10 cellular contexts compared by ENCODE assay signal in the genomic region with DNA sequence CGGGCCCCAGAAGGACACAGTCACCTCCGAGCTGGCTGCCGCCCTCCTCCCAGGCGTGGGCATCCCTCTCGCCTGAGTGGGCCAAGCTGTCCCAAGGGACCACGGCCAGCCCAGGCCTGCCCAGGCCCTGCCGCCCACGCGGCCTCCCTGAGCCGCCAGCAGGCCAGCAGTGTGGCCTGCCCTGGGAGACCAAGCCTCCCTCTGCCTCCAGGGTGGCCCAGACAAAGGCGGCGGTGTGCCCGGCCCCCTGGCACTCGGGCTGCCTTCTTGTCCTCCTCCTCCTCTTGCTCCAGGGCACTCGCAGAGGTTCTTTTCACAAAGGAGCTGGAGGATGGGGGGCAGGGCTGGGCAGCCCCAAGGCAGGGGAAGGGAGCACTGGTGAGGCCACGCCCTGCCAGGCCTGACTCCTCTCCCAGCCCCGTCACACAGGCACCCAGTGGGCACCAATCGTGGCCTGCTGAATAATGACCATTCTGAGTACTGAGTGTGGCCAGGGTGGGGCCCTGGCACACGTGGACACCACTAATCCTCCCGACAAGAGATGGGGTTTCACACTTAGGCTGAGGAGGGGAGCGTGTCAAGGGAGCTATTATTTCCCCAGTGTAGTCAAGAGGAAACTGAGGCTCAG. TPM values are rescaled to one million over a fixed set of nuclear protein-coding genes. Genes with fewer than 3 reads are reported as not detected.
DNase-seq lines count a peak whose midpoint lies in the region; ATAC-seq and TF ChIP-seq lines count a peak whose summit lies in the region.
"Had no signal": no experiment of that assay in that cellular context is flagged by ENCODE, and none has a peak within 500 bp of the region (broad histone marks: within the 10 kb centered on the region; RNA-seq: fewer than 3 reads in every experiment).

No MANE protein-coding gene starts in this region.

- POLR2A ChIA-PET in MCF 10A (lab: Yijun Ruan, JAX) = no interaction called here

- no peak for TF ChIP-seq RAD21 in neural cell (conservative IDR thresholded peaks at IDR 0.05)

- H3K36me3 Mint-ChIP-seq in MCF 10A (ENCODE audit: insufficient read depth, unreplicated experiment) = no peaks in the 10 kb centered on the region

- peak overlapping the region; percentile 89 for H3K27ac ChIP-seq in neural cell (ENCODE audit: low read length)
- H3K27ac ChIP-seq in prostate gland = no peak overlapping the region
- H3K27ac ChIP-seq: suprapubic skin had no signal

- H3K36me3 ChIP-seq in neural cell (ENCODE audit: insufficient read depth, low read length) = no peaks in the 10 kb centered on the region
- no peaks in the 10 kb centered on the region for H3K36me3 ChIP-seq in prostate gland
- H3K36me3 ChIP-seq: suprapubic skin had no signal

- no peaks in the 10 kb centered on the region for H3K4me1 ChIP-seq in prostate gland (replicated peaks)
- H3K4me1 ChIP-seq: suprapubic skin had no signal

- peak overlapping the region; percentile 16 for H3K9ac ChIP-seq in neural cell (ENCODE audit: low read length)

- no peak overlapping the region for H3K4me3 Mint-ChIP-seq in MCF 10A (ENCODE audit: unreplicated experiment)

- H3K4me3 ChIP-seq in neural cell (ENCODE audit: low read length) (no peak overlapping the region), prostate gland (no peak overlapping the region)
- H3K4me3 ChIP-seq: suprapubic skin had no signal

- H3K9me3 Mint-ChIP-seq in MCF 10A (ENCODE audit: unreplicated experiment) = no peaks in the 10 kb centered on the region

- TF ChIP-seq POLR2A in prostate gland (IDR thresholded peaks at IDR 0.05) = no peak

- peaks cover 15% of the 10 kb centered on the region for H3K79me2 ChIP-seq in neural cell (replicated peaks; ENCODE audit: insufficient read depth, low read length)

- no peaks in the 10 kb centered on the region for H4K20me1 ChIP-seq in neural cell (ENCODE audit: insufficient read depth)

- no peak for ATAC-seq in HG02981 (IDR thresholded peaks at IDR 0.05; ENCODE audit: unreplicated experiment)

- CTCF ChIA-PET in MCF 10A (lab: Yijun Ruan, JAX) = interaction anchor here (0.9 kb wide), 1 partner anchor 38 kb away, joined by 3 read pairs; no protein-coding TSS in a partner anchor

- no peak overlapping the region for H3K27ac Mint-ChIP-seq in MCF 10A (ENCODE audit: low read depth, unreplicated experiment)

- H3K27me3 ChIP-seq in neural cell (ENCODE audit: insufficient read depth, low read depth, low read length) (no peaks in the 10 kb centered on the region), prostate gland (replicated peaks; ENCODE audit: insufficient read depth) (no peaks in the 10 kb centered on the region)

- no peaks in the 10 kb centered on the region for H3K4me1 Mint-ChIP-seq in MCF 10A (ENCODE audit: insufficient read depth, unreplicated experiment)

- H3K9me2 ChIP-seq in neural cell (ENCODE audit: insufficient read depth, low read length) = no peaks in the 10 kb centered on the region

- no TSS peak for BruUV-seq in MCF 10A (replicated peaks; lab: Mats Ljungman, UMichigan)

- no peak for TF ChIP-seq EP300 in neural cell (conservative IDR thresholded peaks at IDR 0.05; ENCODE audit: poor library complexity, severe bottlenecking)

- H2AFZ ChIP-seq in neural cell (ENCODE audit: low read depth, low read length) = no peak overlapping the region

- H3K9me3 ChIP-seq in neural cell (ENCODE audit: low read length) (no peaks in the 10 kb centered on the region), prostate gland (no peaks in the 10 kb centered on the region)
- H3K9me3 ChIP-seq: suprapubic skin had no signal

- WGBS in prostate gland = 52% methylated on average over 15 of the region's 21 CpGs

- no peaks in the 10 kb centered on the region for H3F3A ChIP-seq in neural cell (ENCODE audit: insufficient read depth, low read length, poor library complexity, severe bottlenecking)

- DNase-seq in COLO829 (ENCODE audit: low spot score) = peak; percentile 77
- peak; percentile 20 for DNase-seq in LHCN-M2 (ENCODE audit: low read depth)
- DNase-seq in MCF 10A (ENCODE audit: unreplicated experiment) = peak; percentile 35
- no peak for DNase-seq in prostate gland (ENCODE audit: low spot score)
- DNase-seq in DMS53 treated with DMSO at 0.1 percent for 48 hours (lab: John Stamatoyannopoulos, UW; ENCODE audit: unreplicated experiment) = no peak
- DNase-seq: GOT3, NCI-H187 treated with DMSO at 0.1 percent for 48 hours had no signal

- H3K4me2 ChIP-seq in neural cell (ENCODE audit: low read length) = no peak overlapping the region

- intact Hi-C loops in MCF 10A (cut with micrococcal nuclease) (no loop called here), prostate gland (cut with DNase I) (no loop called here)

- TF ChIP-seq CTCF in MCF 10A (IDR thresholded peaks at IDR 0.05; ENCODE audit: unreplicated experiment) (no peak), neural cell (IDR thresholded peaks at IDR 0.05; ENCODE audit: poor library complexity, severe bottlenecking) (no peak), prostate gland (IDR thresholded peaks at IDR 0.05) (no peak)

- no peaks in the 10 kb centered on the region for H3K27me3 Mint-ChIP-seq in MCF 10A (ENCODE audit: insufficient read depth, unreplicated experiment)

TF ChIP-seq in neural cell, 6 proteins besides CTCF, POLR2A, EP300 and RAD21:
- TF ChIP-seq, protein P1, sequence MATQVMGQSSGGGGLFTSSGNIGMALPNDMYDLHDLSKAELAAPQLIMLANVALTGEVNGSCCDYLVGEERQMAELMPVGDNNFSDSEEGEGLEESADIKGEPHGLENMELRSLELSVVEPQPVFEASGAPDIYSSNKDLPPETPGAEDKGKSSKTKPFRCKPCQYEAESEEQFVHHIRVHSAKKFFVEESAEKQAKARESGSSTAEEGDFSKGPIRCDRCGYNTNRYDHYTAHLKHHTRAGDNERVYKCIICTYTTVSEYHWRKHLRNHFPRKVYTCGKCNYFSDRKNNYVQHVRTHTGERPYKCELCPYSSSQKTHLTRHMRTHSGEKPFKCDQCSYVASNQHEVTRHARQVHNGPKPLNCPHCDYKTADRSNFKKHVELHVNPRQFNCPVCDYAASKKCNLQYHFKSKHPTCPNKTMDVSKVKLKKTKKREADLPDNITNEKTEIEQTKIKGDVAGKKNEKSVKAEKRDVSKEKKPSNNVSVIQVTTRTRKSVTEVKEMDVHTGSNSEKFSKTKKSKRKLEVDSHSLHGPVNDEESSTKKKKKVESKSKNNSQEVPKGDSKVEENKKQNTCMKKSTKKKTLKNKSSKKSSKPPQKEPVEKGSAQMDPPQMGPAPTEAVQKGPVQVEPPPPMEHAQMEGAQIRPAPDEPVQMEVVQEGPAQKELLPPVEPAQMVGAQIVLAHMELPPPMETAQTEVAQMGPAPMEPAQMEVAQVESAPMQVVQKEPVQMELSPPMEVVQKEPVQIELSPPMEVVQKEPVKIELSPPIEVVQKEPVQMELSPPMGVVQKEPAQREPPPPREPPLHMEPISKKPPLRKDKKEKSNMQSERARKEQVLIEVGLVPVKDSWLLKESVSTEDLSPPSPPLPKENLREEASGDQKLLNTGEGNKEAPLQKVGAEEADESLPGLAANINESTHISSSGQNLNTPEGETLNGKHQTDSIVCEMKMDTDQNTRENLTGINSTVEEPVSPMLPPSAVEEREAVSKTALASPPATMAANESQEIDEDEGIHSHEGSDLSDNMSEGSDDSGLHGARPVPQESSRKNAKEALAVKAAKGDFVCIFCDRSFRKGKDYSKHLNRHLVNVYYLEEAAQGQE (IDR thresholded peaks at IDR 0.05; ENCODE audit: borderline replicate concordance) = no peak
- TF ChIP-seq SMC3 (conservative IDR thresholded peaks at IDR 0.05; ENCODE audit: poor library complexity) = no peak
- no peak for TF ChIP-seq EZH2 (IDR thresholded peaks at IDR 0.05; ENCODE audit: borderline replicate concordance, insufficient read depth, low read length, poor library complexity, severe bottlenecking)
- TF ChIP-seq POLR2AphosphoS5 (IDR thresholded peaks at IDR 0.05) = no peak
- no peak for TF ChIP-seq MXI1 (conservative IDR thresholded peaks at IDR 0.05; ENCODE audit: poor library complexity, severe bottlenecking)
- TF ChIP-seq TAF1 (IDR thresholded peaks at IDR 0.05; ENCODE audit: low read depth) = no peak
TF ChIP-seq in neural cell: peak in this region for 0.

RNA-seq across cellular contexts. Expression of a gene that starts 25.3 kb away (rescaled TPM):
- total RNA-seq in LHCN-M2 (2014; rRNA removed) = 1.4 and 3.0 TPM in 2 replicates
- polyA plus RNA-seq in LHCN-M2 (2012) = 5.0 TPM
- total RNA-seq in MCF 10A (2022) = 3.3 and 4.6 TPM in 2 replicates
- 20.4 and 27.2 TPM in 2 replicates for polyA plus RNA-seq in neural cell
- polyA minus RNA-seq in neural cell = 39.7 and 54.6 TPM in 2 replicates
- 10 to 100 TPM; 18.0 to 59.7 TPM for total RNA-seq in prostate gland

Comparison
In these comparisons a context has a peak if more than half of its experiments do, and no peak if none do; other contexts are left out.
1. DNase-seq: peak in COLO829 (single experiment), LHCN-M2 (single experiment) and MCF 10A (single experiment); none in prostate gland (single experiment) and DMS53 treated with DMSO at 0.1 percent for 48 hours (single experiment).